In genomic region chrX:53246231-53246630, GRCh38 we compare ENCODE assay signal across 27 cellular contexts.
"Had no signal": no experiment of that assay in that cellular context is flagged by ENCODE, and none has a peak within 500 bp of the region (broad histone marks: within the 10 kb centered on the region; RNA-seq: fewer than 3 reads in every experiment).

No MANE protein-coding gene starts in this region.

- DNase-seq: naive B cell; naive thymus-derived CD8-positive, alpha-beta T cell; nephron progenitor cell; pancreas; right cardiac atrium; right lobe of liver; sigmoid colon; small intestine; stimulated activated CD4-positive, alpha-beta T cell treated with anti-CD3 and anti-CD28 coated beads, Interleukin-15, amount 100 ng/mL, for 24 hours; stimulated activated CD4-positive, alpha-beta T cell treated with anti-CD3 and anti-CD28 coated beads, Interleukin-2, amount 100 ng/mL, for 24 hours; stimulated activated CD4-positive, alpha-beta T cell treated with anti-CD3 and anti-CD28 coated beads, Interleukin-2, amount 100 ng/mL, for 48 hours; stimulated activated CD4-positive, alpha-beta T cell treated with anti-CD3 and anti-CD28 coated beads, Interleukin-4, amount 100 ng/mL, for 24 hours; stimulated activated naive B cell treated with anti-CD40 and anti-IgM and Interleukin-4, amounts not matched to agents 10 μg/mL and 1 μg/mL and 100 μg/mL, for 72 hours; stimulated activated naive CD8-positive, alpha-beta T cell treated with anti-CD3 and anti-CD28 coated beads, Interleukin-15, amount 100 ng/mL, for 72 hours; stimulated activated naive CD8-positive, alpha-beta T cell treated with anti-CD3 and anti-CD28 coated beads, Interleukin-15, Interleukin-2, amounts not matched to agents 100 U/mL and 50 U/mL, for 24 hours; substantia nigra; thyroid gland; trophoblast cell; upper lobe of left lung had no signal

- H3K4me3 ChIP-seq: pancreas, prostate gland, right lobe of liver, sigmoid colon, suprapubic skin, thoracic aorta, thyroid gland, tibial nerve, upper lobe of left lung had no signal

- H3K9me3 ChIP-seq: neutrophil, pancreas, prostate gland, right lobe of liver, sigmoid colon, suprapubic skin, thoracic aorta, thyroid gland, tibial nerve, upper lobe of left lung had no signal

- ATAC-seq: naive thymus-derived CD8-positive, alpha-beta T cell; natural killer cell treated with Interleukin-12 subunit alpha and Interleukin-12 subunit beta and Interleukin-15 and Interleukin-18, amount 100 ng/mL, for 72 hours; pancreas; right cardiac atrium; right lobe of liver; stimulated activated effector memory CD8-positive, alpha-beta T cell treated with anti-CD3 and anti-CD28 coated beads, Interleukin-12 subunit alpha, Interleukin-12 subunit beta, amount 100 ng/mL, for 72 hours; stimulated activated naive B cell treated with anti-CD40 and anti-IgM and Interleukin-4, amounts not matched to agents 10 μg/mL and 1 μg/mL and 100 μg/mL, for 72 hours; stimulated activated naive CD8-positive, alpha-beta T cell treated with anti-CD3 and anti-CD28 coated beads, Interleukin-15, amount 100 ng/mL, for 72 hours; stimulated activated naive CD8-positive, alpha-beta T cell treated with anti-CD3 and anti-CD28 coated beads, Interleukin-15, Interleukin-2, amounts not matched to agents 100 U/mL and 50 U/mL, for 24 hours had no signal

- H3K27me3 ChIP-seq: neutrophil, pancreas, right lobe of liver, sigmoid colon, suprapubic skin, thyroid gland, upper lobe of left lung had no signal

- H3K27ac ChIP-seq: neutrophil, pancreas, prostate gland, right lobe of liver, sigmoid colon, suprapubic skin, thoracic aorta, thyroid gland, tibial nerve, upper lobe of left lung had no signal

- FAIRE-seq: pancreas, small intestine, urothelium cell line had no signal

- H3K36me3 ChIP-seq: neutrophil, pancreas, prostate gland, right lobe of liver, thoracic aorta, thyroid gland had no signal

- H3K4me1 ChIP-seq: pancreas, prostate gland, right lobe of liver, sigmoid colon, suprapubic skin, thyroid gland, tibial nerve, upper lobe of left lung had no signal
